8 cellular contexts compared by ENCODE assay signal in genomic region chr16:58128721-58129096, GRCh38. TPM values are rescaled to one million over a fixed set of nuclear protein-coding genes. Genes with fewer than 3 reads are reported as not detected.
A peak's percentile ranks its signal among the peaks of the same experiment; 100 is the strongest.
DNase-seq lines count a peak whose midpoint lies in the region; ATAC-seq and TF ChIP-seq lines count a peak whose summit lies in the region.

No MANE protein-coding gene starts in this region.

- H3K4me1 Mint-ChIP-seq in IgD-negative memory B cell: peaks cover 34 to 44% (median 37%) of the 10 kb centered on the region in 3 donors

- 0 to 1% (median 0%) methylated on average over 4 to 24 of the region's 25 CpGs for WGBS in adrenal gland, 4 donors

- TF ChIP-seq CTCF in adrenal gland (IDR thresholded peaks at IDR 0.05): no peak

- H3K27ac ChIP-seq in adrenal gland: peak overlapping the region; percentile 33 to 89 (median 87)

- H3K4me3 ChIP-seq in adrenal gland: peak overlapping the region; percentile 58 to 96 (median 79)

- no peaks in the 10 kb centered on the region for H3K27me3 ChIP-seq in adrenal gland

- DNase-seq in Ammon's horn (ENCODE audit: low spot score): peak; percentile 34
- peak in 3 of 7 donors; percentile 15 to 36 (median 21) for DNase-seq in adrenal gland
- DNase-seq in iPS-NIHi7 (ENCODE audit: extremely low spot score): peak; percentile 37
- peak in 4 of 6 experiments; percentile 41 to 47 (median 42) for DNase-seq in stimulated activated naive CD4-positive, alpha-beta T cell (lab: John Stamatoyannopoulos, UW)
- no peak for DNase-seq in HT-29 (ENCODE audit: low spot score)

- no peak for TF ChIP-seq POLR2A in adrenal gland (IDR thresholded peaks at IDR 0.05)

- ATAC-seq in GM19372 (IDR thresholded peaks at IDR 0.05; ENCODE audit: low read depth, unreplicated experiment) (peak; percentile 11), HG03457 (IDR thresholded peaks at IDR 0.05; ENCODE audit: unreplicated experiment) (no peak)

- no peaks in the 10 kb centered on the region for H3K36me3 ChIP-seq in adrenal gland (replicated peaks in 1 of 2)

- peaks cover 2% of the 10 kb centered on the region for H3K27me3 Mint-ChIP-seq in IgD-negative memory B cell

- H3K9me3 Mint-ChIP-seq in IgD-negative memory B cell: peaks cover 0 to 2% (median 0%) of the 10 kb centered on the region in 3 donors

- peak overlapping the region; percentile 89 to 99 (median 96) for H3K27ac Mint-ChIP-seq in IgD-negative memory B cell

- H3K36me3 Mint-ChIP-seq in IgD-negative memory B cell: no peaks in the 10 kb centered on the region

- intact Hi-C loops in adrenal gland (cut with DNase I): no loop called here

- H3K4me3 Mint-ChIP-seq in IgD-negative memory B cell: peak overlapping the region; percentile 92 to 99 (median 98)

- H3K4me1 ChIP-seq in adrenal gland (replicated peaks in 1 of 2): peaks cover 20 to 46% of the 10 kb centered on the region in 2 donors

- H3K9me3 ChIP-seq in adrenal gland (replicated peaks in 1 of 3): no peaks in the 10 kb centered on the region

RNA-seq across cellular contexts. Expression of gene CFAP20, which starts 0.5 kb away (rescaled TPM):
- 29.2 TPM for polyA plus RNA-seq in IgD-negative memory B cell
- total RNA-seq in adrenal gland: 10 to 100 TPM; 18.6 to 57.9 (median 33.4) TPM
- polyA plus RNA-seq in adrenal gland: 10 to 100 TPM; 17.1 to 62.5 (median 18.4) TPM
- total RNA-seq in HT-29 (2014; rRNA removed; shearing (Covaris generic)): 75.4 and 76.2 TPM in 2 replicates
